Comparison of ENCODE assay signal across 8 cellular contexts in the genomic region with DNA sequence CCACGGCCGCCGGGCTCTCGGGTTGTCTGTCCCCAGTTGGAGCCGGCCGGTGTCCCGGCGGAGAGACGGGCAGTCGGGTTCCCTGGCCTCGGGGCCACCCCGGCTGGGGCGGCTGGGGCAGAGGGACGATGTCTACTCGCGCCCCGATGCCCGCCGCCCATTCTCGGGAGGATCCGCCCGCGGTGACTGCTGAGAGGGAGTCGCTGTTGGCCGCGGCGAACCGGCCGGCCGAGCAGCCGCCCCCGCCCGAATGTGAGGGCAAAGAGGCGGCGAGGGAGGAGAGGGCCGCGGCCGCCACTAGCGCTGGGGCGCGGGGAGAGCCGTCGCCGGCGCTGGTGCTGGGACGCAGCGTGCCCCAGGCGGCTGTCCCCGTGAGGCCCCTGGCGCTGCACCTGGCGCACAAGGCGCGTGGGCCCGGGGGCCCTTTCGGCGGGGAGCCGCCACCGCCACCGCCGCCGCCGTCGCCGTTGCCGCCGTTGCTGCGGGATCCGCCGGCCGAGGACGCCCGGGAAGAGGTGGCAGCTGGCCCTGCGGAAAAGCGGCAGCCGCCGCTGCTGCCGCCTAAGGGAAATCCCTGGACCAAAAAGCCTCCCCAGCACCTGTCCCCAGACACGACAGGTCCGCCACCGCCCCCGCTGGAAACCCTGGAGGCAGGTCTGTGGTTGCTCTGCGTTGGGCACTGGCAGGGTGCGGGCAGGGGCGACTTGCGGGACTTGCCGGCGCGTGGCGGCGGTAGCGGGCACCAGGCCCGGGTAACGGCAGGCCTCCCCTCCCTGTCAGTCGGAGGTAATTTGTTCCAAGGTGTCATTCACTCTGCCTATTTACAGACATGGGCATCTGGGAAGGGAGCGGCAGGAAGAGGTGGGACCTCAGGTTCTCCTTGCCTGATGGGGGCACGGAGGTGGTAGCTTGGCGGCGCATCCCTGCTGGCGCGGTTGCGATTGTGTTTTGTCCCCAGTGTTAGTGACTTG. TPM values are rescaled to one million over a fixed set of nuclear protein-coding genes. Genes with fewer than 3 reads are reported as not detected.
DNase-seq lines count a peak whose midpoint lies in the region; ATAC-seq and TF ChIP-seq lines count a peak whose summit lies in the region.

No MANE protein-coding gene starts in this region.

- H3K27ac ChIP-seq in KMS-11 (peak overlapping the region; percentile 96), thoracic aorta (peak overlapping the region; percentile 92)

- H3K27ac Mint-ChIP-seq in activated naive CD4-positive, alpha-beta T cell treated with anti-CD3 and anti-CD28 coated beads, Interleukin-2, amount 50 U/mL, for 24 hours = peak overlapping the region; percentile 23
- H3K27ac Mint-ChIP-seq in osteocyte (ENCODE audit: unreplicated experiment) = peak overlapping the region; percentile 79

- no peaks in the 10 kb centered on the region for H3K9me3 ChIP-seq in thoracic aorta

- H3K79me2 ChIP-seq in KMS-11 (ENCODE audit: insufficient read depth, low read depth) = peaks cover 44% of the 10 kb centered on the region

- peak overlapping the region; percentile 36 for H2AFZ ChIP-seq in KMS-11 (ENCODE audit: low read depth)

- H3K27me3 Mint-ChIP-seq in activated naive CD4-positive, alpha-beta T cell treated with anti-CD3 and anti-CD28 coated beads, Interleukin-2, amount 50 U/mL, for 24 hours = no peaks in the 10 kb centered on the region
- H3K27me3 Mint-ChIP-seq in osteocyte (ENCODE audit: unreplicated experiment) = no peaks in the 10 kb centered on the region

- intact Hi-C loops in Right ventricle myocardium inferior (cut with DNase I) = loop anchor here (2.0 to 10.0 kb wide), 3 partner anchors 95 to 277 kb away; partner anchors contain the start of genes ABHD18, HSPA4L, MFSD8 and PLK4

- peak overlapping the region; percentile 89 for H3K4me3 Mint-ChIP-seq in activated naive CD4-positive, alpha-beta T cell treated with anti-CD3 and anti-CD28 coated beads, Interleukin-2, amount 50 U/mL, for 24 hours
- peak overlapping the region; percentile 87 for H3K4me3 Mint-ChIP-seq in osteocyte (ENCODE audit: unreplicated experiment)

- peaks cover 6% of the 10 kb centered on the region; the same call in 1 of the 2 replicates for H4K20me1 ChIP-seq in KMS-11 (ENCODE audit: insufficient read depth)

- H3K36me3 Mint-ChIP-seq in activated naive CD4-positive, alpha-beta T cell treated with anti-CD3 and anti-CD28 coated beads, Interleukin-2, amount 50 U/mL, for 24 hours = no peaks in the 10 kb centered on the region
- H3K36me3 Mint-ChIP-seq in osteocyte (ENCODE audit: unreplicated experiment) = no peaks in the 10 kb centered on the region

- H3K4me3 ChIP-seq in KMS-11 (IDR thresholded peaks at IDR 0.05; ENCODE audit: insufficient read depth, low read depth, low read length) (no peak overlapping the region), thoracic aorta (peak overlapping the region; percentile 91)

- H3K4me2 ChIP-seq in KMS-11 = peak overlapping the region; percentile 52

- H3K9ac ChIP-seq in KMS-11 = peak overlapping the region; percentile 96

- H3K9me3 Mint-ChIP-seq in activated naive CD4-positive, alpha-beta T cell treated with anti-CD3 and anti-CD28 coated beads, Interleukin-2, amount 50 U/mL, for 24 hours = no peaks in the 10 kb centered on the region
- no peaks in the 10 kb centered on the region for H3K9me3 Mint-ChIP-seq in osteocyte (ENCODE audit: unreplicated experiment)

- ATAC-seq in GM21825 (IDR thresholded peaks at IDR 0.05; ENCODE audit: unreplicated experiment) (peak; percentile 32), Right ventricle myocardium inferior (peak; percentile 20), thoracic aorta (ENCODE audit: insufficient number of reproducible peaks, low FRiP score, low read depth) (peak; percentile 34)

- H3K4me1 Mint-ChIP-seq in activated naive CD4-positive, alpha-beta T cell treated with anti-CD3 and anti-CD28 coated beads, Interleukin-2, amount 50 U/mL, for 24 hours = peaks cover 22% of the 10 kb centered on the region
- H3K4me1 Mint-ChIP-seq in osteocyte (ENCODE audit: unreplicated experiment) = peaks cover 22% of the 10 kb centered on the region

- TF ChIP-seq CTCF in KMS-11 (conservative IDR thresholded peaks at IDR 0.05; ENCODE audit: low read depth, low read length) = no peak
- no peak for TF ChIP-seq CTCF in osteocyte (IDR thresholded peaks at IDR 0.05)
- no peak for TF ChIP-seq CTCF in thoracic aorta (IDR thresholded peaks at IDR 0.05)

- no peaks in the 10 kb centered on the region for H3K27me3 ChIP-seq in KMS-11 (ENCODE audit: insufficient read depth, low read depth)
- no peaks in the 10 kb centered on the region for H3K27me3 ChIP-seq in thoracic aorta (replicated peaks; ENCODE audit: insufficient read depth)

- DNase-seq in ELF-1 (ENCODE audit: low read depth, low spot score) = peak; percentile 80
- DNase-seq in SK-N-DZ (ENCODE audit: low spot score) = peak; percentile 60
- peak; percentile 79 for DNase-seq in Right ventricle myocardium inferior (ENCODE audit: missing footprints)
- peak; percentile 88 for DNase-seq in osteocyte (ENCODE audit: extremely low spot score, unreplicated experiment)
- DNase-seq in thoracic aorta (ENCODE audit: low spot score) = no peak

- peaks cover 10% of the 10 kb centered on the region for H3K4me1 ChIP-seq in KMS-11 (ENCODE audit: low read depth, poor library complexity, severe bottlenecking)
- peaks cover 2 to 10% of the 10 kb centered on the region in 2 donors for H3K4me1 ChIP-seq in thoracic aorta (ENCODE audit: control insufficient read depth in 1 of 2, low read depth in 2 of 2)

- no peaks in the 10 kb centered on the region for H3K36me3 ChIP-seq in KMS-11 (ENCODE audit: insufficient read depth)
- no peaks in the 10 kb centered on the region for H3K36me3 ChIP-seq in thoracic aorta

RNA-seq across cellular contexts. Expression of gene LARP1B, which starts 0.7 kb away (rescaled TPM):
- polyA plus RNA-seq in SK-N-DZ (2014; cell fraction: cytosol; rRNA removed) = 23.2 and 26.4 TPM in 2 replicates
- 31.8 and 34.6 TPM in 2 replicates for polyA plus RNA-seq in SK-N-DZ (2014; cell fraction: nucleus; rRNA removed)
- total RNA-seq in Right ventricle myocardium inferior (15.4 TPM), osteocyte (18.6 and 19.8 TPM in 2 replicates), thoracic aorta (10 to 100 TPM; 24.9 to 42.5 TPM)
